In the genomic region with DNA sequence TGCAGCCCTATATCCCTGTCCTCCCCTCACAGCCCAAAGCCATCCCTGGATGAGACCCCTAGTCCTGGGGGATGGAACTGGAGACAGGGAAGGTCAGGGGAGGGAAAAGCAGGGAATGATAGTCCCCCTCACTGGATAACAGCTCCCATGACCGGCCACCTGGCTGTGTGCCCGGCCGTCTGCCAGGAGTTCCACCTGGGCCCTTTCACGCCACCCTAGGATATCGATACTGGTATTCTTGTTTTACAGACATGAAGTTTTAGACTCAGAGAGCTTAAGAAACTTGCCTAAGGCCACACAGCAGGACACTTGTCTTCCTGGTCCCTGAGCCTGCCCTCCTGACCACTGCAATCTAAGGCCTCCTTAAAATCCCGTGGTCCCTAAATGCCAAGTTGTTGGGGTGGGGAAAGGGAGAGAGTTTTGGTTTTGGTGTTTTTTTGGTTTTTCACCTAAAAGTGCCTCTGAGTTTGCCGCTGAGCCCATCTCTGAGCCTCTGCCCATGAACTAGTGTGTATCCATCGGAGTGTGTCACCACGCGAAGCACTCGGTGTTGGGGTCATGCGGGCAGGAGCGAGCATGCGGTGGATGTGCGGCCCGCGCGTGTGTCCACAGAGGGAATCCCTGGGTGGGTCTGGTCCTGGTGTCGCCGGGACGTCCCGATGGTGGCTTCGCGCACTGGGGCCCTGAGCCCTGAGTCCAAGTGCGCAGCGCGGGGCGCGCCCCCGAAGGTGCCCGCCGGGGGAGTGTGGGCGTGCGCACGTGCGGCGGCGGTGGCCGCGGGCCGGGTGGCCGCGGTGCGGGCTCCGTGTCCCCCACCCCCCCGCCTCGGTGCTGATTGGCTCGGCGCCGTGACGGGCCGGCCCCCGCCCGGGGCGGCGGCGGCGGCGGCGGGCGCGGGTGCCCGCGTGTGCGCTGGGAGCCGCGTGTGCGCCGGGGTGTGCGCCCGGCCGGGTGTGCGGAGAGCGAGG, we compare ENCODE assay signal across 16 cellular contexts. TPM values are rescaled to one million over a fixed set of nuclear protein-coding genes. Genes with fewer than 3 reads are reported as not detected.
DNase-seq lines count a peak whose midpoint lies in the region; ATAC-seq, FAIRE-seq and TF ChIP-seq lines count a peak whose summit lies in the region.
"Had no signal": no experiment of that assay in that cellular context is flagged by ENCODE, and none has a peak within 500 bp of the region (broad histone marks: within the 10 kb centered on the region; RNA-seq: fewer than 3 reads in every experiment).

A gene (plus strand): TSS at position 906 of the 968 bp plus-strand sequence. CDS start 147 bp downstream, outside the sequence.

- no peak within 1 kb of the TSS for H3K27ac ChIP-seq in small intestine (ENCODE audit: low read depth in 1 of 2, low read length in 1 of 2)
- H3K27ac ChIP-seq: lower lobe of right lung had no signal

- peak within 1 kb of the TSS; percentile 57 for H3K4me3 Mint-ChIP-seq in chondrocyte (ENCODE audit: unreplicated experiment)
- peak within 1 kb of the TSS; percentile 81 for H3K4me3 Mint-ChIP-seq in nephron progenitor cell

- peak; percentile 2 for DNase-seq in DMS79 (lab: John Stamatoyannopoulos, UW)
- no peak for DNase-seq in DMS79 treated with DMSO at 0.1 percent for 48 hours (lab: John Stamatoyannopoulos, UW)
- DNase-seq in HEK293T (ENCODE audit: extremely low spot score) = peak; percentile 57
- DNase-seq in chondrocyte (ENCODE audit: low spot score) = no peak
- peak; percentile 66 for DNase-seq in nephron progenitor cell
- DNase-seq in small intestine = no peak
- DNase-seq in NCI-H187 treated with DMSO at 0.1 percent for 48 hours (lab: John Stamatoyannopoulos, UW) = no peak
- DNase-seq: lower lobe of right lung; MM.1S; stimulated activated CD4-positive, alpha-beta T cell treated with anti-CD3 and anti-CD28 coated beads, Interleukin-4, amount 100 ng/mL, for 1 hour had no signal

- H3K27me3 Mint-ChIP-seq in chondrocyte (ENCODE audit: low read depth) = peaks cover 58% of the 10 kb centered on the region
- H3K27me3 Mint-ChIP-seq in nephron progenitor cell (ENCODE audit: low read depth, poor library complexity) = peaks cover 95% of the 10 kb centered on the region

- H3K9me3 ChIP-seq in small intestine (ENCODE audit: control insufficient read depth, low read depth) = no peaks in the 10 kb centered on the region
- H3K9me3 ChIP-seq: lower lobe of right lung had no signal

- 6 to 7% (median 6%) methylated on average over 38 to 74 of the region's 74 CpGs for WGBS in small intestine, 3 donors

- H3K36me3 ChIP-seq in small intestine (ENCODE audit: control insufficient read depth in 2 of 2, insufficient read depth in 2 of 2, low read length in 2 of 2) = no peaks in the 10 kb centered on the region
- H3K36me3 ChIP-seq: lower lobe of right lung had no signal

- H3K36me3 Mint-ChIP-seq in chondrocyte (ENCODE audit: low read depth) = peaks cover 2% of the 10 kb centered on the region
- no peaks in the 10 kb centered on the region for H3K36me3 Mint-ChIP-seq in nephron progenitor cell (ENCODE audit: low read depth)

- H3K4me3 ChIP-seq in small intestine (ENCODE audit: low read depth in 1 of 2, low read length in 2 of 2) = peak within 1 kb of the TSS in 1 of 2 donors; percentile 37
- H3K4me3 ChIP-seq: lower lobe of right lung had no signal

- CTCF ChIA-PET in HEK293T (lab: Yijun Ruan, JAX) = no interaction called here

- FAIRE-seq in small intestine (lab: Jason Lieb, UNC) = no peak
- FAIRE-seq: GM18507 had no signal

- peaks cover 8 to 33% of the 10 kb centered on the region in 2 donors for H3K27me3 ChIP-seq in small intestine (ENCODE audit: control insufficient read depth in 2 of 2, insufficient read depth in 2 of 2, low read length in 2 of 2)

- no peak for ATAC-seq in GM18498 (IDR thresholded peaks at IDR 0.05; ENCODE audit: unreplicated experiment)
- ATAC-seq: lower lobe of right lung had no signal

- no peaks in the 10 kb centered on the region for H3K4me1 ChIP-seq in small intestine (ENCODE audit: control insufficient read depth in 2 of 2, insufficient read depth in 1 of 2, low read depth in 1 of 2, low read length in 1 of 2)
- H3K4me1 ChIP-seq: lower lobe of right lung had no signal

- H3K4me1 Mint-ChIP-seq in chondrocyte (ENCODE audit: low read depth) = peaks cover 19% of the 10 kb centered on the region
- peaks cover 19% of the 10 kb centered on the region for H3K4me1 Mint-ChIP-seq in nephron progenitor cell

- TF ChIP-seq CTCF in chondrocyte (IDR thresholded peaks at IDR 0.05) (no peak), nephron progenitor cell (IDR thresholded peaks at IDR 0.05) (no peak)

- POLR2A ChIA-PET in HEK293T (lab: Yijun Ruan, JAX) = no interaction called here

- H3K9me3 Mint-ChIP-seq in chondrocyte (ENCODE audit: low read depth) (no peaks in the 10 kb centered on the region), nephron progenitor cell (no peaks in the 10 kb centered on the region)

- H3K27ac Mint-ChIP-seq in chondrocyte (ENCODE audit: unreplicated experiment) (no peak within 1 kb of the TSS), nephron progenitor cell (no peak within 1 kb of the TSS)

TF ChIP-seq in HEK293T, 16 proteins besides CTCF, POLR2A, EP300 and RAD21:
- TF ChIP-seq ARNT (IDR thresholded peaks at IDR 0.05) = no peak
- TF ChIP-seq L3MBTL2 (conservative IDR thresholded peaks at IDR 0.05) = peak; percentile 55; the same call in 1 of the 2 replicates

RNA-seq across cellular contexts. Expression of the gene that starts here (rescaled TPM):
- total RNA-seq in chondrocyte = 0.46 TPM in 1 of 3 replicates, not detected in the others
- polyA plus RNA-seq in small intestine = under 1 TPM in 1 of 3 donors, not detected in 2; 0.64 TPM
- total RNA-seq: A172, Daoy, glomerular endothelial cell, lower lobe of right lung, pulmonary artery endothelial cell had no signal

Comparison
In these comparisons a context has a peak if more than half of its experiments do, and no peak if none do; other contexts are left out.
1. DNase-seq: peak in DMS79 (single experiment), HEK293T (single experiment) and nephron progenitor cell (single experiment); none in DMS79 treated with DMSO at 0.1 percent for 48 hours (single experiment), chondrocyte (single experiment), small intestine (single experiment) and NCI-H187 treated with DMSO at 0.1 percent for 48 hours (single experiment).